ENCODE assay signal across 1 cellular context in genomic region chr21:35316933-35317332, GRCh38.
TF ChIP-seq lines count a peak whose summit lies in the region.

No MANE protein-coding gene starts in this region.

TF ChIP-seq in K562, 482 proteins besides CTCF, POLR2A, EP300 and RAD21 (continued from another document):
- TF ChIP-seq ZEB2 (IDR thresholded peaks at IDR 0.05), result peak; percentile 31; the same call in 1 of the 2 replicates
- TF ChIP-seq CBFA2T2 (conservative IDR thresholded peaks at IDR 0.05), result peak; percentile 51; the same call in 1 of the 2 replicates
- TF ChIP-seq KLF16 (IDR thresholded peaks at IDR 0.05), result 0 out of 2 replicates have a peak, but pooled peaks have one; percentile 16
- TF ChIP-seq ARID1B (IDR thresholded peaks at IDR 0.05), result peak; percentile 82
- TF ChIP-seq JUNB (CRISPR knock-in tag; conservative IDR thresholded peaks at IDR 0.05), result no peak
- peak; percentile 70 for TF ChIP-seq CREM (IDR thresholded peaks at IDR 0.05; ENCODE audit: low read depth)
- no peak for TF ChIP-seq ZNF436 (CRISPR knock-in tag; IDR thresholded peaks at IDR 0.05)
- no peak for TF ChIP-seq ZSCAN32 (CRISPR knock-in tag; IDR thresholded peaks at IDR 0.05)
- peak; percentile 42; the same call in 1 of the 2 replicates for TF ChIP-seq VEZF1 (CRISPR knock-in tag; IDR thresholded peaks at IDR 0.05)
- TF ChIP-seq TRIM24 (IDR thresholded peaks at IDR 0.05), result peak in 1 of 2 experiments; percentile 48; a peak in 1 of 4 replicates
- peak; percentile 68 for TF ChIP-seq CBFA2T3 (IDR thresholded peaks at IDR 0.05)
- TF ChIP-seq NCOR1 (IDR thresholded peaks at IDR 0.05), result 0 out of 2 replicates have a peak, but pooled peaks have one; percentile 16
- TF ChIP-seq CTBP1 (IDR thresholded peaks at IDR 0.05; ENCODE audit: borderline replicate concordance), result peak; percentile 53; the same call in 1 of the 2 replicates
- TF ChIP-seq HES1 (IDR thresholded peaks at IDR 0.05; ENCODE audit: low read depth), result 0 out of 2 replicates have a peak, but pooled peaks have one; percentile 31
- peak; percentile 40; the same call in 1 of the 2 replicates for TF ChIP-seq GATA2 (CRISPR knock-in tag; IDR thresholded peaks at IDR 0.05)
- peak; percentile 22 for TF ChIP-seq FOS (IDR thresholded peaks at IDR 0.05; ENCODE audit: extremely low read depth, insufficient read length)
- peak; percentile 78; the same call in 1 of the 2 replicates for TF ChIP-seq JUN (IDR thresholded peaks at IDR 0.05; ENCODE audit: borderline replicate concordance, low read depth, low read length)
- no peak for TF ChIP-seq JUN (CRISPR knock-in tag; IDR thresholded peaks at IDR 0.05; ENCODE audit: borderline replicate concordance)
- peak; percentile 98 for TF ChIP-seq FOSL1 (tag; conservative IDR thresholded peaks at IDR 0.05)
- TF ChIP-seq TCF3 (CRISPR knock-in tag; IDR thresholded peaks at IDR 0.05), result 0 out of 2 replicates have a peak, but pooled peaks have one; percentile 10
- TF ChIP-seq ATF1 (CRISPR knock-in tag; IDR thresholded peaks at IDR 0.05), result no peak
- peak; percentile 32; the same call in 1 of the 2 replicates for TF ChIP-seq ATF1 (tag; IDR thresholded peaks at IDR 0.05)
- TF ChIP-seq TEAD1 (CRISPR knock-in tag; IDR thresholded peaks at IDR 0.05), result peak in 1 of 2 experiments; percentile 53; a peak in 1 of 4 replicates
- TF ChIP-seq RCOR1 (IDR thresholded peaks at IDR 0.05; ENCODE audit: borderline replicate concordance in 1 of 2, low read depth in 2 of 2, low read length in 2 of 2), result peak in 1 of 2 experiments; percentile 69; a peak in 2 of 4 replicates
- TF ChIP-seq RNF2 (IDR thresholded peaks at IDR 0.05), result no peak
- peak; percentile 79; the same call in 1 of the 2 replicates for TF ChIP-seq SMARCE1 (IDR thresholded peaks at IDR 0.05)
- no peak for TF ChIP-seq ESRRA (IDR thresholded peaks at IDR 0.05; ENCODE audit: borderline replicate concordance, low read depth)
- peak; percentile 53; the same call in 1 of the 2 replicates for TF ChIP-seq TEAD4 (IDR thresholded peaks at IDR 0.05; ENCODE audit: low read length)
- TF ChIP-seq TEAD4 (CRISPR knock-in tag; IDR thresholded peaks at IDR 0.05; ENCODE audit: borderline replicate concordance), result no peak
- no peak for TF ChIP-seq ID3 (CRISPR knock-in tag; IDR thresholded peaks at IDR 0.05)
- peak; percentile 40; the same call in 1 of the 2 replicates for TF ChIP-seq ID3 (tag; IDR thresholded peaks at IDR 0.05)
- TF ChIP-seq DIDO1 (tag; IDR thresholded peaks at IDR 0.05; ENCODE audit: low read depth), result peak; percentile 47; the same call in 1 of the 2 replicates
- no peak for TF ChIP-seq ZNF133 (CRISPR knock-in tag; IDR thresholded peaks at IDR 0.05)
- TF ChIP-seq JUND (IDR thresholded peaks at IDR 0.05; ENCODE audit: borderline replicate concordance, low read depth, low read length), result peak; percentile 88; the same call in 1 of the 2 replicates
- TF ChIP-seq JUND (tag; IDR thresholded peaks at IDR 0.05; ENCODE audit: borderline replicate concordance, low read depth, low read length), result peak; percentile 86; the same call in 2 of the 3 replicates
